ENCODE assay signal across 8 cellular contexts in genomic region chr9:84397151-84397728, GRCh38. TPM values are rescaled to one million over a fixed set of nuclear protein-coding genes. Genes with fewer than 3 reads are reported as not detected.
DNase-seq lines count a peak whose midpoint lies in the region; ATAC-seq lines count a peak whose summit lies in the region.

No MANE protein-coding gene starts in this region.

- CTCF ChIA-PET in activated CD4-positive, alpha-beta memory T cell treated with anti-CD3 and anti-CD28 coated beads for 36 hours (lab: Charles Lee): interaction anchor here (0.6 to 2.5 kb wide), 42 partner anchors 9 to 1690 kb away, joined by 3 to 28 read pairs (median 4); no protein-coding TSS in a partner anchor

- H3K27ac Mint-ChIP-seq in activated CD4-positive, alpha-beta memory T cell treated with anti-CD3 and anti-CD28 coated beads for 36 hours: no peak overlapping the region

- no peaks in the 10 kb centered on the region for H3K36me3 Mint-ChIP-seq in activated CD4-positive, alpha-beta memory T cell treated with anti-CD3 and anti-CD28 coated beads for 36 hours

- H3K9me3 ChIP-seq in effector memory CD4-positive, alpha-beta T cell (ENCODE audit: control insufficient read depth, low read length): no peaks in the 10 kb centered on the region

- no peaks in the 10 kb centered on the region for H3K4me1 ChIP-seq in effector memory CD4-positive, alpha-beta T cell (ENCODE audit: control insufficient read depth, insufficient read depth, low read length, poor library complexity, severe bottlenecking)

- H3K27me3 Mint-ChIP-seq in activated CD4-positive, alpha-beta memory T cell treated with anti-CD3 and anti-CD28 coated beads for 36 hours: no peaks in the 10 kb centered on the region

- H3K27me3 ChIP-seq in effector memory CD4-positive, alpha-beta T cell (replicated peaks; ENCODE audit: control insufficient read depth, insufficient read depth, low read length, poor library complexity, severe bottlenecking): no peaks in the 10 kb centered on the region

- H3K4me3 ChIP-seq in effector memory CD4-positive, alpha-beta T cell (ENCODE audit: insufficient read depth, low read depth, low read length, poor library complexity, severe bottlenecking): no peak overlapping the region

- H3K4me1 Mint-ChIP-seq in activated CD4-positive, alpha-beta memory T cell treated with anti-CD3 and anti-CD28 coated beads for 36 hours (ENCODE audit: low read depth): no peaks in the 10 kb centered on the region

- intact Hi-C loops in activated CD4-positive, alpha-beta memory T cell treated with anti-CD3 and anti-CD28 coated beads for 36 hours (cut with micrococcal nuclease): loop anchor here (1.0 to 10.0 kb wide), 6 partner anchors 268 to 1388 kb away; partner anchors contain the start of gene NTRK2

- H3K9me3 Mint-ChIP-seq in activated CD4-positive, alpha-beta memory T cell treated with anti-CD3 and anti-CD28 coated beads for 36 hours: no peaks in the 10 kb centered on the region

- DNase-seq in 8988T: peak; percentile 52
- peak; percentile 76 to 88 for DNase-seq in NCI-H526 (lab: John Stamatoyannopoulos, UW)
- peak; percentile 75 for DNase-seq in activated CD4-positive, alpha-beta memory T cell treated with anti-CD3 and anti-CD28 coated beads for 36 hours
- DNase-seq in effector memory CD4-positive, alpha-beta T cell: peak; percentile 19 to 32 (median 27)
- DNase-seq in medulla oblongata (ENCODE audit: extremely low spot score): peak; percentile 82
- peak; percentile 26 for DNase-seq in stimulated activated CD8-positive, alpha-beta memory T cell treated with anti-CD3 and anti-CD28 coated beads, Interleukin-15, amount 100 ng/mL, for 1 hour (ENCODE audit: low read depth)

- ATAC-seq in GM18499 (IDR thresholded peaks at IDR 0.05; ENCODE audit: insufficient read depth, unreplicated experiment) (peak; percentile 69), HG03135 (IDR thresholded peaks at IDR 0.05; ENCODE audit: unreplicated experiment) (peak; percentile 87)

- H3K36me3 ChIP-seq in effector memory CD4-positive, alpha-beta T cell (ENCODE audit: control insufficient read depth, insufficient read depth, low read length): no peaks in the 10 kb centered on the region

- H3K27ac ChIP-seq in effector memory CD4-positive, alpha-beta T cell (ENCODE audit: insufficient read depth, low read length, poor library complexity, severe bottlenecking): no peak overlapping the region

- no peak overlapping the region for H3K4me3 Mint-ChIP-seq in activated CD4-positive, alpha-beta memory T cell treated with anti-CD3 and anti-CD28 coated beads for 36 hours

- POLR2A ChIA-PET in activated CD4-positive, alpha-beta memory T cell treated with anti-CD3 and anti-CD28 coated beads for 36 hours (lab: Charles Lee): interaction anchor here (0.6 kb wide), 1 partner anchor 12 kb away, joined by 3 read pairs; no protein-coding TSS in a partner anchor

RNA-seq across cellular contexts. Expression of gene SLC28A3, which starts 56.7 kb away (rescaled TPM):
- under 1 TPM; 0.90 to 0.99 TPM for total RNA-seq in activated CD4-positive, alpha-beta memory T cell treated with anti-CD3 and anti-CD28 coated beads for 36 hours

Comparison
In these comparisons a context has a peak if more than half of its experiments do, and no peak if none do; other contexts are left out.
1. DNase-seq: peak in every context shown above with its lines; median percentile 82 in NCI-H526; 82 in medulla oblongata; 75 in activated CD4-positive, alpha-beta memory T cell treated with anti-CD3 and anti-CD28 coated beads for 36 hours; 52 in 8988T; 27 in effector memory CD4-positive, alpha-beta T cell; 26 in stimulated activated CD8-positive, alpha-beta memory T cell treated with anti-CD3 and anti-CD28 coated beads, Interleukin-15, amount 100 ng/mL, for 1 hour.